In the genomic region with DNA sequence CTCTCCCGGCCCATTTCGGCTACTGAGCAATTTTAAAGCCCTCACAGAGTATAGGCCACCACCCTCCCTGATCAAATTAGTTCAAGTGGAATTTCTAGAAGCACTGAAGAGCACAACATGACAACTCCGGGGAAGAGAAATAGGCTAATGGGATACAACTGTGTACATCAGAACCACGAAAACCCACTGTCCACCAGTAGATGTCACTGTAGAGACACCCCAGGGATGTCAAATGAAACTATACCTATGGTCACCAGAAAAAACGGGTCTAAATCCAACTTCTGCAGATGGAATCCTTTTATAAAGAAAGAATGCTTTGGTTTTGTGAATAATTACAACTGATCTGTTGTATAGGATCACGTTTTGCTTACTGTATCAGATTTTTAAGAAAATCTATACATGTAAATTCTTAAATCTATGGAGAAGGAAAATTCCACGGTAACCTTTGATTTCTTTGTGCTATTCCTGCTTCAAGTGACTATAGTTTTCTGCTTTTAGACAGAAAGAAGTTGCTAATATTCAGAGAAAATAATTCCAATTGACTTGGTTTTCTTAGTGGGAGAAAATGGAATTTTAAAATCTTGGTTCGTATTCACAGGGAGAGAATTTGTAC, we compare ENCODE assay signal across 8 cellular contexts. TPM values are rescaled to one million over a fixed set of nuclear protein-coding genes. Genes with fewer than 3 reads are reported as not detected.
DNase-seq lines count a peak whose midpoint lies in the region; ATAC-seq and TF ChIP-seq lines count a peak whose summit lies in the region.

No MANE protein-coding gene starts in this region.

- peak overlapping the region in 6 of 10 donors; percentile 10 to 89 (median 46) for H3K27ac Mint-ChIP-seq in naive thymus-derived CD8-positive, alpha-beta T cell

- H3K27me3 Mint-ChIP-seq in naive thymus-derived CD8-positive, alpha-beta T cell = no peaks in the 10 kb centered on the region

- POLR2A ChIA-PET in naive thymus-derived CD8-positive, alpha-beta T cell (lab: Charles Lee) = no interaction called here

- TF ChIP-seq CTCF in GM20000 (IDR thresholded peaks at IDR 0.05; ENCODE audit: extremely low read depth, missing control alignments) = peak; percentile 28

- H3K4me3 Mint-ChIP-seq in naive thymus-derived CD8-positive, alpha-beta T cell = no peak overlapping the region

- DNase-seq in COLO829 (ENCODE audit: low spot score) (peak; percentile 35), GM20000 (ENCODE audit: low spot score) (peak; percentile 53), NCI-H1930 (lab: John Stamatoyannopoulos, UW) (peak; percentile 2 to 11), fibroblast of gingiva (ENCODE audit: low read depth) (peak; percentile 41)
- peak; percentile 29 to 50 for DNase-seq in activated CD4-positive, alpha-beta T cell treated with anti-CD3 and anti-CD28 coated beads, Interleukin-2, amount 50 U/mL, for 48 hours
- peak in 8 of 10 donors; percentile 7 to 66 (median 27) for DNase-seq in naive thymus-derived CD8-positive, alpha-beta T cell

- peak in 1 of 2 donors; percentile 47 for ATAC-seq in naive thymus-derived CD8-positive, alpha-beta T cell
- ATAC-seq in GM18519 (IDR thresholded peaks at IDR 0.05; ENCODE audit: low FRiP score, unreplicated experiment) (no peak), GM18498 (IDR thresholded peaks at IDR 0.05; ENCODE audit: unreplicated experiment) (no peak)

- H3K9me3 Mint-ChIP-seq in naive thymus-derived CD8-positive, alpha-beta T cell = no peaks in the 10 kb centered on the region

- H3K4me1 Mint-ChIP-seq in naive thymus-derived CD8-positive, alpha-beta T cell = peaks cover 0 to 5% (median under 1%) of the 10 kb centered on the region in 4 donors

- H3K36me3 Mint-ChIP-seq in naive thymus-derived CD8-positive, alpha-beta T cell = peaks cover 0 to 76% (median 0%) of the 10 kb centered on the region in 3 donors

RNA-seq across cellular contexts. Expression of gene MAP3K15, which starts 29.5 kb away (rescaled TPM):
- under 1 TPM in 1 of 2 experiments, not detected in 1; 0.22 TPM for total RNA-seq in naive thymus-derived CD8-positive, alpha-beta T cell
- not detected for polyA plus RNA-seq in naive thymus-derived CD8-positive, alpha-beta T cell
